ENCODE assay signal across 9 cellular contexts in the genomic region with DNA sequence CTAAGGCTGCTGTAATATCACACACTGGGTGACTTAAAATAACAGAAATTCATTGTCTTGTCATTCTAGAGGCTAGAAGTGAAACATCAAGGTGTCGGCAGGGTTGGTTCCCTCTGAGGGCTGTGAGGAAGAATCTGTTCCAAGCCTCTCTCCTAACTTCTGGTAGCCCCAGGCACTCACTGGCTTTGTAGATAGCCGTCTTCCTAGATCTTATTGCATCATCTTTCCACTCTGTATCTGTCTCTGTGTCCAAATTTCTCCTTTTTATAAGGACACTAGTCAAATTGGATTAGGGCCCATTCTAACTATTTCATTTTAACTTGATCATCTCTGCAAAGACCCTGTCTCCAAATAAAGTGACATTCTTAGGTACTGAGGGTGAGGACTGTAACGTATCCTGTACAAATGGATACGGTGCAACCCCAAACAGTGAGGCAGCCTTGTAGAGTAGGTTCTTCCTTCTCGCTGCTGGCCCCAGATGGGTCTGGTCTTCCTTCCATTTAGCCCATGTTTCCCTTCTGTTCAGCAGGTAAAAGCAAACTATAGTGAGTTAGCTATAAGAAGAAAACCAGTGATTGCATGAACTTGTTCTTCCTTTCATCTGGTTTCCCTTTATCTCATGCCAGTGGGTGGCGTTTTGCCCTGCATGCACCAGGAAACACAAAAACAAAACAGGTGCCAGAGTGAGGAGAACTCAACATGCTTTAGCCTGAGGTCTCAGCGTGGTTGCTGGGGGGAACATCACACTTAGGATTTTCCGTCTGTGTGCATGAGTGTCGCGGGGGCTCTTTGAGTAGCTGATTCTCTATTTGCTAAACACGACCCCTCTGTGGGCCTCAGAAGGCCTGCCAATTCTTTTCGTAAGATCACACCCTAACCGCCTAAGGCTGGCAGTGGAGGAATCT. TPM values are rescaled to one million over a fixed set of nuclear protein-coding genes. Genes with fewer than 3 reads are reported as not detected.
DNase-seq lines count a peak whose midpoint lies in the region; ATAC-seq, FAIRE-seq and TF ChIP-seq lines count a peak whose summit lies in the region.
"Had no signal": no experiment of that assay in that cellular context is flagged by ENCODE, and none has a peak within 500 bp of the region (broad histone marks: within the 10 kb centered on the region; RNA-seq: fewer than 3 reads in every experiment).

No MANE protein-coding gene starts in this region.

- peak; percentile 78 for ATAC-seq in activated CD4-positive, alpha-beta T cell treated with anti-CD3 and anti-CD28 coated beads for 36 hours
- ATAC-seq in left cardiac atrium: no peak
- ATAC-seq: A549 had no signal

- no peaks in the 10 kb centered on the region for H3K9me3 ChIP-seq in thymus (ENCODE audit: control insufficient read depth)
- H3K9me3 ChIP-seq: A549 had no signal

- no peak for FAIRE-seq in H54 (lab: Jason Lieb, UNC)
- FAIRE-seq: A549 had no signal

- H3K27ac Mint-ChIP-seq in activated CD4-positive, alpha-beta T cell treated with anti-CD3 and anti-CD28 coated beads for 36 hours: peak overlapping the region; percentile 99

- H3K27ac ChIP-seq in thymus (ENCODE audit: low read depth): peak overlapping the region; percentile 86
- H3K27ac ChIP-seq: A549 had no signal

- peaks cover 11% of the 10 kb centered on the region for H3K36me3 Mint-ChIP-seq in activated CD4-positive, alpha-beta T cell treated with anti-CD3 and anti-CD28 coated beads for 36 hours (ENCODE audit: low read depth)

- H3K9me3 Mint-ChIP-seq in activated CD4-positive, alpha-beta T cell treated with anti-CD3 and anti-CD28 coated beads for 36 hours (ENCODE audit: low read depth): no peaks in the 10 kb centered on the region

- no peaks in the 10 kb centered on the region for H3K36me3 ChIP-seq in thymus (ENCODE audit: control insufficient read depth, insufficient read depth)

- POLR2A ChIA-PET in activated CD4-positive, alpha-beta T cell treated with anti-CD3 and anti-CD28 coated beads for 36 hours (lab: Charles Lee): interaction anchor here (1.0 kb wide), 1 partner anchor 148 kb away, joined by 4 read pairs; a partner anchor contains a TSS

- H3K4me1 Mint-ChIP-seq in activated CD4-positive, alpha-beta T cell treated with anti-CD3 and anti-CD28 coated beads for 36 hours: peaks cover 87% of the 10 kb centered on the region

- H3K4me3 Mint-ChIP-seq in activated CD4-positive, alpha-beta T cell treated with anti-CD3 and anti-CD28 coated beads for 36 hours: peak overlapping the region; percentile 68

- no peaks in the 10 kb centered on the region for H3K27me3 Mint-ChIP-seq in activated CD4-positive, alpha-beta T cell treated with anti-CD3 and anti-CD28 coated beads for 36 hours

- H3K4me3 ChIP-seq in thymus (ENCODE audit: low read length): no peak overlapping the region
- H3K4me3 ChIP-seq: A549 had no signal

- WGBS in thymus: 41% methylated on average over 13 of the region's 13 CpGs

- H3K27me3 ChIP-seq in thymus (ENCODE audit: control insufficient read depth, insufficient read depth): no peaks in the 10 kb centered on the region

- no peak for TF ChIP-seq POLR2A in H54 (IDR thresholded peaks at IDR 0.05; ENCODE audit: low read depth, low read length)

- DNase-seq in NCI-H345 (lab: John Stamatoyannopoulos, UW): peak; percentile 18
- DNase-seq in NCI-H345 treated with DMSO at 0.1 percent for 48 hours (lab: John Stamatoyannopoulos, UW; ENCODE audit: unreplicated experiment): no peak
- DNase-seq in activated CD4-positive, alpha-beta T cell treated with anti-CD3 and anti-CD28 coated beads for 36 hours: peak; percentile 76
- DNase-seq in effector CD8-positive, alpha-beta T cell (lab: John Stamatoyannopoulos, UW): peak; percentile 44
- no peak for DNase-seq in H54 (ENCODE audit: insufficient read length, low spot score)
- DNase-seq in left cardiac atrium: no peak
- no peak for DNase-seq in COR-L47 (lab: John Stamatoyannopoulos, UW)

- peaks cover 30% of the 10 kb centered on the region for H3K4me1 ChIP-seq in thymus (ENCODE audit: control insufficient read depth, insufficient read depth, low read length)

- CTCF ChIA-PET in activated CD4-positive, alpha-beta T cell treated with anti-CD3 and anti-CD28 coated beads for 36 hours (lab: Charles Lee): interaction anchor here (0.7 to 2.1 kb wide), 5 partner anchors 15 to 1927 kb away, joined by 3 to 6 read pairs (median 4); a partner anchor contains a TSS

- intact Hi-C loops in activated CD4-positive, alpha-beta T cell treated with anti-CD3 and anti-CD28 coated beads for 36 hours (cut with DNase I, micrococcal nuclease): loop anchor here in 1 of 2 experiments (1.0 kb wide), 1 partner anchor 20 kb away; a partner anchor contains a TSS
- intact Hi-C loops in left cardiac atrium (cut with DNase I): no loop called here

RNA-seq across cellular contexts. Expression of a gene that starts 19.5 kb away (rescaled TPM):
- 1 to 10 TPM; 6.4 to 8.3 TPM for total RNA-seq in activated CD4-positive, alpha-beta T cell treated with anti-CD3 and anti-CD28 coated beads for 36 hours
- polyA plus RNA-seq in thymus: 6.1 TPM
- total RNA-seq in left cardiac atrium: 1 to 10 TPM; 1.2 to 3.6 TPM

Comparison
In these comparisons a context has a peak if more than half of its experiments do, and no peak if none do; other contexts are left out.
1. DNase-seq: peak in NCI-H345 (single experiment), activated CD4-positive, alpha-beta T cell treated with anti-CD3 and anti-CD28 coated beads for 36 hours (single experiment) and effector CD8-positive, alpha-beta T cell (single experiment); none in NCI-H345 treated with DMSO at 0.1 percent for 48 hours (single experiment), H54 (single experiment), left cardiac atrium (single experiment) and COR-L47 (single experiment).